Comparison of ENCODE assay signal across 24 cellular contexts in genomic region chr4:112058433-112058832, GRCh38.
A peak's percentile ranks its signal among the peaks of the same experiment; 100 is the strongest.
DNase-seq lines count a peak whose midpoint lies in the region; FAIRE-seq and TF ChIP-seq lines count a peak whose summit lies in the region.
"Had no signal": no experiment of that assay in that cellular context is flagged by ENCODE, and none has a peak within 500 bp of the region (broad histone marks: within the 10 kb centered on the region; RNA-seq: fewer than 3 reads in every experiment).

No MANE protein-coding gene starts in this region.

- H3K9me3 ChIP-seq in small intestine (ENCODE audit: control insufficient read depth, low read depth) = no peaks in the 10 kb centered on the region
- H3K9me3 ChIP-seq: gastroesophageal sphincter, prostate gland, spleen had no signal

- H3K27ac ChIP-seq in small intestine (ENCODE audit: low read depth in 1 of 2, low read length in 1 of 2) = no peak overlapping the region
- H3K27ac ChIP-seq: 22Rv1, coronary artery, gastroesophageal sphincter, prostate gland, spleen had no signal

- TF ChIP-seq CTCF in fibroblast of the aortic adventitia (IDR thresholded peaks at IDR 0.05; ENCODE audit: insufficient read depth, low read length) (no peak), GM10266 (IDR thresholded peaks at IDR 0.05; ENCODE audit: control insufficient read depth, insufficient read depth, low read depth, missing control alignments) (no peak)

- no peaks in the 10 kb centered on the region for H3K4me1 ChIP-seq in small intestine (ENCODE audit: control insufficient read depth in 2 of 2, insufficient read depth in 1 of 2, low read depth in 1 of 2, low read length in 1 of 2)
- H3K4me1 ChIP-seq: gastroesophageal sphincter, prostate gland, spleen had no signal

- 6 to 44% (median 15%) methylated on average over 3 of the region's 3 CpGs for WGBS in small intestine, 3 donors

- no peak overlapping the region for H3K4me3 ChIP-seq in fibroblast of the aortic adventitia (ENCODE audit: low read depth, low read length)
- no peak overlapping the region for H3K4me3 ChIP-seq in small intestine (ENCODE audit: low read depth in 1 of 2, low read length in 2 of 2)
- H3K4me3 ChIP-seq: coronary artery, gastroesophageal sphincter, prostate gland, spleen had no signal

- no peaks in the 10 kb centered on the region for H3K27me3 ChIP-seq in small intestine (ENCODE audit: control insufficient read depth in 2 of 2, insufficient read depth in 2 of 2, low read length in 2 of 2)
- H3K27me3 ChIP-seq: gastroesophageal sphincter, spleen had no signal

- FAIRE-seq in small intestine (lab: Jason Lieb, UNC) = no peak
- FAIRE-seq: endometrium, urothelium cell line had no signal

- DNase-seq in NOMO-1 treated with DMSO at 0.1 percent for 48 hours (lab: John Stamatoyannopoulos, UW; ENCODE audit: unreplicated experiment) (peak; percentile 21), NOMO-1 treated with dmso at 0.1 percent for 144 hours (lab: John Stamatoyannopoulos, UW; ENCODE audit: unreplicated experiment) (no peak), RKO (ENCODE audit: low spot score) (peak; percentile 30), fibroblast of the aortic adventitia (ENCODE audit: low read depth) (peak; percentile 11), small intestine (peak; percentile 3), NCI-H345 (lab: John Stamatoyannopoulos, UW) (no peak), GM10266 (ENCODE audit: extremely low spot score) (no peak), ureter (ENCODE audit: low spot score) (no peak)
- DNase-seq: activated CD4-positive, alpha-beta memory T cell treated with anti-CD3 and anti-CD28 coated beads, Interleukin-2, amount 10 ng/mL, durations not matched to agents 7 days and 5 days; activated CD4-positive, CD25-positive, alpha-beta regulatory T cell; activated naive CD4-positive, alpha-beta T cell treated with anti-CD3 and anti-CD28 coated beads, Interleukin-2, amount 50 U/mL, for 16 hours; activated T-cell treated with anti-CD3 and anti-CD28 coated beads, Interleukin-2, amount 50 U/mL, for 1 hour; C1 segment of cervical spinal cord; GF-D8; NCI-H1436; PC-3; spleen; stimulated activated CD4-positive, alpha-beta T cell treated with anti-CD3 and anti-CD28 coated beads, Interleukin-4, amount 100 ng/mL, for 4 hours had no signal

- no peaks in the 10 kb centered on the region for H3K36me3 ChIP-seq in small intestine (ENCODE audit: control insufficient read depth in 2 of 2, insufficient read depth in 2 of 2, low read length in 2 of 2)
- H3K36me3 ChIP-seq: gastroesophageal sphincter, prostate gland, spleen had no signal

Comparison
In these comparisons a context has a peak if more than half of its experiments do, and no peak if none do; other contexts are left out.
1. DNase-seq: peak in NOMO-1 treated with DMSO at 0.1 percent for 48 hours (single experiment), RKO (single experiment), fibroblast of the aortic adventitia (single experiment) and small intestine (single experiment); none in NOMO-1 treated with dmso at 0.1 percent for 144 hours (single experiment), NCI-H345 (single experiment), GM10266 (single experiment) and ureter (single experiment).